15 cellular contexts compared by ENCODE assay signal in the genomic region with DNA sequence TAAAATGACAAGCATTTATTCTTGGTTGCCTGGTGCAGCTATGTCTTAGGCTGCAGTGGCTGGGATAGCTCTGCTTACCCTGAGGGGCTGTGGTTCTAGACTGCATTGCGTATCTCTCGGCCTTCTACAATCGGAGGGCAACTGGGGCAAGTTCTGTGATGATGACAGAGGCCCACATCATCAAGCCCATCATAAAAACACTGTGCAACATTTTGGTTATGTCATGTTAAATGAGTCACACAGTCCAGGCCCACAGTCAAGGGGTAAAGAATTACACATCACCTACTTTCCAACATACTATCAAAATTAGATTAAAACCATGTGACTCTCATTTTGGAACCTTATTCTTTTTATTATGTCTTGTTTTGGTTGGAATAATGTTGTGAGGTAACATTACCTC.
A peak's percentile ranks its signal among the peaks of the same experiment; 100 is the strongest.
DNase-seq lines count a peak whose midpoint lies in the region; ATAC-seq and TF ChIP-seq lines count a peak whose summit lies in the region.
"Had no signal": no experiment of that assay in that cellular context is flagged by ENCODE, and none has a peak within 500 bp of the region (broad histone marks: within the 10 kb centered on the region; RNA-seq: fewer than 3 reads in every experiment).

No MANE protein-coding gene starts in this region.

- H3K79me2 ChIP-seq in Karpas-422 (ENCODE audit: low read length) = no peaks in the 10 kb centered on the region

- peak; percentile 17 for DNase-seq in HCEC 1CT
- no peak for DNase-seq in Karpas-422
- DNase-seq in epithelial cell of esophagus (ENCODE audit: low read depth) = peak; percentile 50
- no peak for DNase-seq in foreskin keratinocyte
- no peak for DNase-seq in stimulated activated CD4-positive, alpha-beta T cell treated with anti-CD3 and anti-CD28 coated beads, Interleukin-4, amount 100 ng/mL, for 24 hours
- DNase-seq in posterior cingulate gyrus = no peak
- DNase-seq in dorsolateral prefrontal cortex = no peak
- DNase-seq: Caco-2; CD8-positive, alpha-beta memory T cell; DND-41; GOT3; H9 had no signal

- H3K4me2 ChIP-seq in Karpas-422 (ENCODE audit: low read depth, low read length, poor library complexity, severe bottlenecking) = no peak overlapping the region
- H3K4me2 ChIP-seq: A549 had no signal

- H3K4me1 ChIP-seq in Karpas-422 (ENCODE audit: low read length) (peaks cover 45% of the 10 kb centered on the region), foreskin keratinocyte (peaks cover 6% of the 10 kb centered on the region)
- H3K4me1 ChIP-seq: A549, Caco-2 had no signal

- no peak overlapping the region for H3K9ac ChIP-seq in Karpas-422 (ENCODE audit: low read length)

- H3K4me3 ChIP-seq in Karpas-422 (ENCODE audit: low read length) = no peak overlapping the region
- H3K4me3 ChIP-seq in epithelial cell of esophagus (ENCODE audit: low read length) = no peak overlapping the region
- H3K4me3 ChIP-seq in dorsolateral prefrontal cortex = no peak overlapping the region
- H3K4me3 ChIP-seq: A549, GM12878, K562 had no signal

- H2AFZ ChIP-seq in Karpas-422 (ENCODE audit: low read length) = 0 out of 2 replicates have a peak overlapping the region, but pooled peaks have one; percentile 6

- peak overlapping the region; percentile 51; the same call in 1 of the 2 replicates for H3K27ac ChIP-seq in Karpas-422 (ENCODE audit: low read length)
- H3K27ac ChIP-seq in foreskin keratinocyte = no peak overlapping the region
- H3K27ac ChIP-seq in dorsolateral prefrontal cortex = no peak overlapping the region
- H3K27ac ChIP-seq: A549 had no signal

- H3K27me3 ChIP-seq in Karpas-422 (ENCODE audit: low read length) (no peaks in the 10 kb centered on the region), foreskin keratinocyte (no peaks in the 10 kb centered on the region), dorsolateral prefrontal cortex (no peaks in the 10 kb centered on the region)

- no peaks in the 10 kb centered on the region for H4K20me1 ChIP-seq in Karpas-422 (ENCODE audit: insufficient read depth, low read depth, low read length)

- intact Hi-C loops in posterior cingulate gyrus (cut with DNase I) = no loop called here
- intact Hi-C loops in dorsolateral prefrontal cortex (cut with DNase I) = no loop called here

- peak; percentile 45 for ATAC-seq in foreskin keratinocyte
- ATAC-seq: A549, GM12878, K562 had no signal

- H3K9me3 ChIP-seq in Karpas-422 (ENCODE audit: low read length) = peaks cover 8% of the 10 kb centered on the region
- H3K9me3 ChIP-seq: A549, Caco-2 had no signal

- no peaks in the 10 kb centered on the region for H3K9me2 ChIP-seq in Karpas-422 (replicated peaks; ENCODE audit: insufficient read depth, low read length)

- H3K36me3 ChIP-seq in Karpas-422 (ENCODE audit: insufficient read depth, low read length) = 0 out of 2 replicates have a peak, but pooled peaks cover 9% of the 10 kb centered on the region

- no peak for TF ChIP-seq CTCF in epithelial cell of esophagus (IDR thresholded peaks at IDR 0.05; ENCODE audit: insufficient read depth, low read depth, low read length, missing control alignments)
- TF ChIP-seq CTCF in foreskin keratinocyte (conservative IDR thresholded peaks at IDR 0.05) = no peak
- TF ChIP-seq CTCF in dorsolateral prefrontal cortex (IDR thresholded peaks at IDR 0.05 in 54 of 56, conservative IDR thresholded peaks at IDR 0.05 in 2 of 56; ENCODE audit: low read depth in 1 of 56, partially characterized antibody in 56 of 56) = no peak

Comparison
In these comparisons a context has a peak if more than half of its experiments do, and no peak if none do; other contexts are left out.
1. DNase-seq: peak in HCEC 1CT (single experiment) and epithelial cell of esophagus (single experiment); none in Karpas-422 (single experiment), foreskin keratinocyte (0 of 2), stimulated activated CD4-positive, alpha-beta T cell treated with anti-CD3 and anti-CD28 coated beads, Interleukin-4, amount 100 ng/mL, for 24 hours (single experiment), posterior cingulate gyrus (0 of 10) and dorsolateral prefrontal cortex (0 of 10).